In genomic region chr4:40216622-40217366, GRCh38 we compare ENCODE assay signal across 20 cellular contexts. TPM values are rescaled to one million over a fixed set of nuclear protein-coding genes. Genes with fewer than 3 reads are reported as not detected.
DNase-seq lines count a peak whose midpoint lies in the region; ATAC-seq lines count a peak whose summit lies in the region.
"Had no signal": no experiment of that assay in that cellular context is flagged by ENCODE, and none has a peak within 500 bp of the region (broad histone marks: within the 10 kb centered on the region; RNA-seq: fewer than 3 reads in every experiment).

No MANE protein-coding gene starts in this region.

- DNase-seq in T-helper 2 cell treated with Interferon-gamma antibody and Interleukin-4, amounts not matched to agents 5 μg/mL and 100 μg/mL, for 36 hours (ENCODE audit: low spot score), result no peak
- DNase-seq in T-helper 2 cell, result no peak
- peak; percentile 29 for DNase-seq in activated CD8-positive, alpha-beta T cell treated with anti-CD3 and anti-CD28 coated beads, Interleukin-2, amount 10 ng/mL, durations not matched to agents 7 days and 5 days
- DNase-seq in naive B cell, result no peak
- DNase-seq in caudate nucleus (lab: John Stamatoyannopoulos, UW), result no peak
- no peak for DNase-seq in AG20443 (ENCODE audit: low spot score)
- DNase-seq: colonic mucosa, NCI-H1092, NCI-H69, nephron progenitor cell, spleen, SW 1271, uterus had no signal

- peaks cover 81% of the 10 kb centered on the region for H3K36me3 Mint-ChIP-seq in T-helper 2 cell treated with Interferon-gamma antibody and Interleukin-4, amounts not matched to agents 5 μg/mL and 100 μg/mL, for 36 hours (ENCODE audit: low read depth)
- peaks cover 14% of the 10 kb centered on the region for H3K36me3 Mint-ChIP-seq in IgD-negative memory B cell
- H3K36me3 Mint-ChIP-seq in activated CD8-positive, alpha-beta T cell treated with anti-CD3 and anti-CD28 coated beads, Interleukin-2, amount 10 ng/mL, durations not matched to agents 7 days and 5 days (ENCODE audit: low read depth), result peaks cover 96% of the 10 kb centered on the region
- H3K36me3 Mint-ChIP-seq in naive B cell, result peaks cover 19 to 31% of the 10 kb centered on the region in 2 donors

- no peak for ATAC-seq in activated CD8-positive, alpha-beta T cell treated with anti-CD3 and anti-CD28 coated beads, Interleukin-2, amount 10 ng/mL, durations not matched to agents 7 days and 5 days
- ATAC-seq in naive B cell (ENCODE audit: low read depth in 2 of 2), result no peak
- no peak for ATAC-seq in GM19467 (IDR thresholded peaks at IDR 0.05; ENCODE audit: unreplicated experiment)
- ATAC-seq: K562 had no signal

- H3K27ac ChIP-seq in caudate nucleus (ENCODE audit: low read depth, low read length), result no peak overlapping the region
- H3K27ac ChIP-seq: ascending aorta, colonic mucosa, prostate gland, uterus had no signal

- no peaks in the 10 kb centered on the region for H3K27me3 Mint-ChIP-seq in T-helper 2 cell treated with Interferon-gamma antibody and Interleukin-4, amounts not matched to agents 5 μg/mL and 100 μg/mL, for 36 hours (ENCODE audit: low read depth)
- H3K27me3 Mint-ChIP-seq in IgD-negative memory B cell (no peaks in the 10 kb centered on the region), naive B cell (no peaks in the 10 kb centered on the region)
- no peaks in the 10 kb centered on the region for H3K27me3 Mint-ChIP-seq in activated CD8-positive, alpha-beta T cell treated with anti-CD3 and anti-CD28 coated beads, Interleukin-2, amount 10 ng/mL, durations not matched to agents 7 days and 5 days (ENCODE audit: low read depth)

- POLR2A ChIA-PET in activated CD8-positive, alpha-beta T cell treated with anti-CD3 and anti-CD28 coated beads, Interleukin-2, amount 10 ng/mL, durations not matched to agents 7 days and 5 days (lab: Charles Lee), result interaction anchor here (0.9 to 18.3 kb wide), 9 partner anchors 9 to 518 kb away, joined by 3 to 517 read pairs (median 4); partner anchors contain the start of gene RHOH

- H3K4me3 Mint-ChIP-seq in T-helper 2 cell treated with Interferon-gamma antibody and Interleukin-4, amounts not matched to agents 5 μg/mL and 100 μg/mL, for 36 hours, result peak overlapping the region; percentile 56
- peak overlapping the region in 2 of 4 donors; percentile 39 to 80 for H3K4me3 Mint-ChIP-seq in IgD-negative memory B cell
- peak overlapping the region; percentile 66 for H3K4me3 Mint-ChIP-seq in activated CD8-positive, alpha-beta T cell treated with anti-CD3 and anti-CD28 coated beads, Interleukin-2, amount 10 ng/mL, durations not matched to agents 7 days and 5 days
- H3K4me3 Mint-ChIP-seq in naive B cell, result peak overlapping the region in 6 of 8 donors; percentile 12 to 59 (median 52)
- H3K4me3 Mint-ChIP-seq: nephron progenitor cell had no signal

- CTCF ChIA-PET in activated CD8-positive, alpha-beta T cell treated with anti-CD3 and anti-CD28 coated beads, Interleukin-2, amount 10 ng/mL, durations not matched to agents 7 days and 5 days (lab: Charles Lee), result interaction anchor here (0.6 to 6.7 kb wide), 5 partner anchors 8 to 159 kb away, joined by 3 to 70 read pairs (median 12); no protein-coding TSS in a partner anchor

- peak overlapping the region; percentile 69 for H3K27ac Mint-ChIP-seq in T-helper 2 cell treated with Interferon-gamma antibody and Interleukin-4, amounts not matched to agents 5 μg/mL and 100 μg/mL, for 36 hours
- H3K27ac Mint-ChIP-seq in IgD-negative memory B cell (peak overlapping the region; percentile 17 to 80 (median 71)), naive B cell (peak overlapping the region; percentile 30 to 92 (median 56))
- peak overlapping the region; percentile 83 for H3K27ac Mint-ChIP-seq in activated CD8-positive, alpha-beta T cell treated with anti-CD3 and anti-CD28 coated beads, Interleukin-2, amount 10 ng/mL, durations not matched to agents 7 days and 5 days
- H3K27ac Mint-ChIP-seq: nephron progenitor cell had no signal

- peaks cover 75% of the 10 kb centered on the region for H3K4me1 Mint-ChIP-seq in T-helper 2 cell treated with Interferon-gamma antibody and Interleukin-4, amounts not matched to agents 5 μg/mL and 100 μg/mL, for 36 hours (ENCODE audit: low read depth)
- H3K4me1 Mint-ChIP-seq in IgD-negative memory B cell (peaks cover 65 to 79% (median 70%) of the 10 kb centered on the region in 3 donors), naive B cell (peaks cover 85 to 97% (median 91%) of the 10 kb centered on the region in 3 donors)
- H3K4me1 Mint-ChIP-seq in activated CD8-positive, alpha-beta T cell treated with anti-CD3 and anti-CD28 coated beads, Interleukin-2, amount 10 ng/mL, durations not matched to agents 7 days and 5 days (ENCODE audit: low read depth), result peaks cover 98% of the 10 kb centered on the region
- H3K4me1 Mint-ChIP-seq: nephron progenitor cell had no signal

- H3K9me3 Mint-ChIP-seq in T-helper 2 cell treated with Interferon-gamma antibody and Interleukin-4, amounts not matched to agents 5 μg/mL and 100 μg/mL, for 36 hours, result peaks cover 3% of the 10 kb centered on the region
- H3K9me3 Mint-ChIP-seq in IgD-negative memory B cell, result no peaks in the 10 kb centered on the region
- no peaks in the 10 kb centered on the region for H3K9me3 Mint-ChIP-seq in activated CD8-positive, alpha-beta T cell treated with anti-CD3 and anti-CD28 coated beads, Interleukin-2, amount 10 ng/mL, durations not matched to agents 7 days and 5 days (ENCODE audit: insufficient read depth)
- no peaks in the 10 kb centered on the region for H3K9me3 Mint-ChIP-seq in naive B cell

RNA-seq across cellular contexts. Expression of gene RHOH, which starts 20.0 kb away (rescaled TPM):
- polyA plus RNA-seq in IgD-negative memory B cell, result 255 TPM
- total RNA-seq in activated CD8-positive, alpha-beta T cell treated with anti-CD3 and anti-CD28 coated beads, Interleukin-2, amount 10 ng/mL, durations not matched to agents 7 days and 5 days, result 100 to 1,000 TPM; 147 to 159 TPM
- 100 to 1,000 TPM; 411 to 590 (median 456) TPM for polyA plus RNA-seq in naive B cell (ENCODE audit: low read depth in 6 of 6)
- total RNA-seq: A172, ascending aorta, epithelial cell of proximal tubule had no signal
